In genomic region chr6:87705070-87705691, GRCh38 we compare ENCODE assay signal across 9 cellular contexts. TPM values are rescaled to one million over a fixed set of nuclear protein-coding genes. Genes with fewer than 3 reads are reported as not detected.
DNase-seq lines count a peak whose midpoint lies in the region; ATAC-seq and TF ChIP-seq lines count a peak whose summit lies in the region.
"Had no signal": no experiment of that assay in that cellular context is flagged by ENCODE, and none has a peak within 500 bp of the region (broad histone marks: within the 10 kb centered on the region; RNA-seq: fewer than 3 reads in every experiment).

No MANE protein-coding gene starts in this region.

- peak; percentile 27 for ATAC-seq in GM19438 (IDR thresholded peaks at IDR 0.05; ENCODE audit: low read depth, unreplicated experiment)
- peak; percentile 43 for ATAC-seq in HG03280 (IDR thresholded peaks at IDR 0.05; ENCODE audit: unreplicated experiment)
- peak; percentile 70 for ATAC-seq in activated naive CD8-positive, alpha-beta T cell treated with anti-CD3 and anti-CD28 coated beads, Interleukin-2, amount 50 U/mL, for 24 hours

- no peak for TF ChIP-seq CTCF in Calu3 (IDR thresholded peaks at IDR 0.05; ENCODE audit: unreplicated experiment)

- BruUV-seq in Calu3 (replicated peaks; lab: Mats Ljungman, UMichigan) = no TSS peak

- no peaks in the 10 kb centered on the region for H3K27me3 Mint-ChIP-seq in Calu3 (ENCODE audit: unreplicated experiment)
- H3K27me3 Mint-ChIP-seq in activated naive CD8-positive, alpha-beta T cell treated with anti-CD3 and anti-CD28 coated beads, Interleukin-2, amount 50 U/mL, for 24 hours = no peaks in the 10 kb centered on the region
- H3K27me3 Mint-ChIP-seq: central memory CD8-positive, alpha-beta T cell had no signal

- no peak overlapping the region for H3K27ac Mint-ChIP-seq in Calu3 (ENCODE audit: unreplicated experiment)
- peak overlapping the region; percentile 3 for H3K27ac Mint-ChIP-seq in activated naive CD8-positive, alpha-beta T cell treated with anti-CD3 and anti-CD28 coated beads, Interleukin-2, amount 50 U/mL, for 24 hours

- H3K9me3 Mint-ChIP-seq in Calu3 (ENCODE audit: low read depth, unreplicated experiment) = no peaks in the 10 kb centered on the region
- H3K9me3 Mint-ChIP-seq in activated naive CD8-positive, alpha-beta T cell treated with anti-CD3 and anti-CD28 coated beads, Interleukin-2, amount 50 U/mL, for 24 hours = no peaks in the 10 kb centered on the region
- H3K9me3 Mint-ChIP-seq: central memory CD8-positive, alpha-beta T cell had no signal

- H3K4me3 Mint-ChIP-seq in Calu3 (ENCODE audit: low read depth, unreplicated experiment) = no peak overlapping the region
- no peak overlapping the region for H3K4me3 Mint-ChIP-seq in activated naive CD8-positive, alpha-beta T cell treated with anti-CD3 and anti-CD28 coated beads, Interleukin-2, amount 50 U/mL, for 24 hours
- H3K4me3 Mint-ChIP-seq: central memory CD8-positive, alpha-beta T cell had no signal

- intact Hi-C loops in Calu3 (cut with micrococcal nuclease; ENCODE audit: unreplicated experiment) = no loop called here

- H3K36me3 Mint-ChIP-seq in Calu3 (ENCODE audit: insufficient read depth, unreplicated experiment) = peaks cover 24% of the 10 kb centered on the region
- H3K36me3 Mint-ChIP-seq in activated naive CD8-positive, alpha-beta T cell treated with anti-CD3 and anti-CD28 coated beads, Interleukin-2, amount 50 U/mL, for 24 hours (ENCODE audit: low read depth) = peaks cover 8% of the 10 kb centered on the region

- DNase-seq in Calu3 (peak; percentile 23), C1 segment of cervical spinal cord (lab: John Stamatoyannopoulos, UW) (no peak), DMS 273 treated with DMSO at 0.1 percent for 48 hours (lab: John Stamatoyannopoulos, UW) (no peak), SIG-M5 (lab: John Stamatoyannopoulos, UW) (no peak), islet precursor cell (no peak)
- DNase-seq in activated naive CD8-positive, alpha-beta T cell treated with anti-CD3 and anti-CD28 coated beads, Interleukin-2, amount 50 U/mL, for 24 hours = peak; percentile 44

- CTCF ChIA-PET in Calu3 (lab: Charles Lee) = no interaction called here

- peaks cover 19% of the 10 kb centered on the region for H3K4me1 Mint-ChIP-seq in Calu3 (ENCODE audit: low read depth, unreplicated experiment)
- peaks cover 19% of the 10 kb centered on the region for H3K4me1 Mint-ChIP-seq in activated naive CD8-positive, alpha-beta T cell treated with anti-CD3 and anti-CD28 coated beads, Interleukin-2, amount 50 U/mL, for 24 hours

RNA-seq across cellular contexts. Expression of gene AKIRIN2, which starts 3.1 kb away (rescaled TPM):
- total RNA-seq in Calu3 (2022) = 44.7 and 46.1 TPM in 2 replicates

Comparison
In these comparisons a context has a peak if more than half of its experiments do, and no peak if none do; other contexts are left out.
1. DNase-seq: peak in Calu3 (single experiment) and activated naive CD8-positive, alpha-beta T cell treated with anti-CD3 and anti-CD28 coated beads, Interleukin-2, amount 50 U/mL, for 24 hours (single experiment); none in C1 segment of cervical spinal cord (0 of 14), DMS 273 treated with DMSO at 0.1 percent for 48 hours (single experiment), SIG-M5 (single experiment) and islet precursor cell (single experiment).
2. Peak in every context shown above with its lines, with median percentiles within 50 percentile points of each other: ATAC-seq.